In genomic region chr15:74460298-74460697, GRCh38 we compare ENCODE assay signal across 8 cellular contexts. TPM values are rescaled to one million over a fixed set of nuclear protein-coding genes. Genes with fewer than 3 reads are reported as not detected.
A peak's percentile ranks its signal among the peaks of the same experiment; 100 is the strongest.
DNase-seq lines count a peak whose midpoint lies in the region; ATAC-seq, FAIRE-seq and TF ChIP-seq lines count a peak whose summit lies in the region.

No MANE protein-coding gene starts in this region.

- H3K4me1 ChIP-seq in iPS-20b (ENCODE audit: insufficient read depth, low read length) = 0 out of 2 replicates have a peak, but pooled peaks cover 9% of the 10 kb centered on the region

- no peak for ATAC-seq in WTC11
- no peak for ATAC-seq in HG02610 (IDR thresholded peaks at IDR 0.05; ENCODE audit: unreplicated experiment)

- peak overlapping the region; percentile 82 for H3K4me3 ChIP-seq in iPS-20b (ENCODE audit: low read length)

- H3K4me1 Mint-ChIP-seq in WTC11 = peaks cover 20% of the 10 kb centered on the region

- peak overlapping the region; percentile 26 for H3K27ac ChIP-seq in iPS-20b (ENCODE audit: low read length)
- peak overlapping the region; percentile 77 for H3K27ac ChIP-seq in temporal lobe (ENCODE audit: low read depth, low read length)

- H3K36me3 Mint-ChIP-seq in WTC11 = peaks cover 37% of the 10 kb centered on the region

- peak overlapping the region; percentile 86 for H3K9ac ChIP-seq in iPS-20b (ENCODE audit: low read depth, low read length)

- peaks cover 13% of the 10 kb centered on the region for H3K36me3 ChIP-seq in iPS-20b (ENCODE audit: insufficient read depth, low read depth, low read length)

- H3K9me3 ChIP-seq in iPS-20b (ENCODE audit: insufficient read depth, low read depth, low read length) = no peaks in the 10 kb centered on the region

- TF ChIP-seq CTCF in WTC11 (IDR thresholded peaks at IDR 0.05) = no peak

- H3K4me3 Mint-ChIP-seq in WTC11 = peak overlapping the region; percentile 98

- H3K27ac Mint-ChIP-seq in WTC11 = peak overlapping the region; percentile 79

- no peak for FAIRE-seq in RCC 7860 (lab: Jason Lieb, UNC)

- no peaks in the 10 kb centered on the region for H3K27me3 Mint-ChIP-seq in WTC11 (ENCODE audit: low read depth)

- peaks cover 14% of the 10 kb centered on the region for H3K9me3 Mint-ChIP-seq in WTC11

- POLR2A ChIA-PET in WTC11 (lab: Charles Lee) = interaction anchor here (0.8 to 1.2 kb wide), 7 partner anchors 8 to 155 kb away, joined by 3 to 7 read pairs (median 4); no protein-coding TSS in a partner anchor

- H3K27me3 ChIP-seq in iPS-20b (ENCODE audit: insufficient read depth, low read length) = no peaks in the 10 kb centered on the region

- peak; percentile 55 for DNase-seq in SIG-M5 treated with dmso at 0.1 percent for 504 hours (lab: John Stamatoyannopoulos, UW; ENCODE audit: unreplicated experiment)
- no peak for DNase-seq in SIG-M5 (lab: John Stamatoyannopoulos, UW)
- no peak for DNase-seq in WTC11 (ENCODE audit: low spot score)
- DNase-seq in RCC 7860 (ENCODE audit: low spot score) = no peak
- DNase-seq in kidney glomerular epithelial cell (lab: John Stamatoyannopoulos, UW) = no peak

- CTCF ChIA-PET in WTC11 (lab: Charles Lee) = interaction anchor here (0.7 to 2.5 kb wide), 10 partner anchors 17 to 311 kb away, joined by 3 to 14 read pairs (median 4); no protein-coding TSS in a partner anchor

TF ChIP-seq in WTC11, 78 proteins besides CTCF, POLR2A, EP300 and RAD21:
- TF ChIP-seq USF2 (CRISPR knock-in tag; IDR thresholded peaks at IDR 0.05) = no peak

RNA-seq across cellular contexts. Expression of gene UBL7, which starts 0.7 kb away (rescaled TPM):
- total RNA-seq in WTC11 (2021) = 62.1 to 70.1 TPM (median 70.1 TPM) in 3 replicates
- total RNA-seq in temporal lobe = 16.5 TPM

RNA-seq across cellular contexts. Expression of gene SEMA7A, which starts 26.5 kb away (rescaled TPM):
- total RNA-seq in WTC11 (2021) = 13.7 to 17.9 TPM (median 14.2 TPM) in 3 replicates
- 25.8 TPM for total RNA-seq in temporal lobe
